ENCODE assay signal across 8 cellular contexts in the genomic region with DNA sequence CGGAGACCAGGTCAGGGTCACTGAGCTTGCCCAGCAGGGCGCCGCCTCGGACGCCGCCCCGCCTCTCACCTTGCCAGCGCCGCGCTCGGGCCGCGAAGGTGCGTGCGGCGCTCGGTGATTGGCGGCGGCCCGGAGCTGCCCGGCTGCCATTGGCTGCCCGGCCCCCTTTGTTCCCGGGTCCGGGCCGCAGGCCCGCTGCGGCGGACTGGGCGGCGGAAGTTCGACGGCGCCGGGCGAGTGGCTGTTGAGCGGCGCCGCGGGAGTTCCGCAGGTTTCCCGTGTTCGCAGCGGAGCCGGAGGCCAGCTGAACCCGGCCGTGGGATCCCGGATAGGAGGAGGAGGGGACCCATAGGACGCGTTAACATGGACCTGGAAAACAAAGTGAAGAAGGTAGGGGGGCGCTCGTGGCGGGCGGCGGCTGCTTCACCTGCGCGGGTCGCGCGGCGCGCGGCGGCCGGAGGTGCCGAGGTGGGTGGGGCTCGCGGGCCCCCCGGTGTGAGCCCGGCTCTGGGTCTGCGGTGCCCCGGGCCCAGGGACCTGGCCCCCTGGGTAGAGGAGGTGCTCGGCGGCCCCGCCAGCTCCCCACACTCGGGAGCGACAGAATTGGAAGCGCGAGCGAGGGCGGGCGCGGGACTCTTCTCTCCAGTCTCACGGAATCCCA. TPM values are rescaled to one million over a fixed set of nuclear protein-coding genes. Genes with fewer than 3 reads are reported as not detected.
DNase-seq lines count a peak whose midpoint lies in the region; ATAC-seq and TF ChIP-seq lines count a peak whose summit lies in the region.

A gene with protein sequence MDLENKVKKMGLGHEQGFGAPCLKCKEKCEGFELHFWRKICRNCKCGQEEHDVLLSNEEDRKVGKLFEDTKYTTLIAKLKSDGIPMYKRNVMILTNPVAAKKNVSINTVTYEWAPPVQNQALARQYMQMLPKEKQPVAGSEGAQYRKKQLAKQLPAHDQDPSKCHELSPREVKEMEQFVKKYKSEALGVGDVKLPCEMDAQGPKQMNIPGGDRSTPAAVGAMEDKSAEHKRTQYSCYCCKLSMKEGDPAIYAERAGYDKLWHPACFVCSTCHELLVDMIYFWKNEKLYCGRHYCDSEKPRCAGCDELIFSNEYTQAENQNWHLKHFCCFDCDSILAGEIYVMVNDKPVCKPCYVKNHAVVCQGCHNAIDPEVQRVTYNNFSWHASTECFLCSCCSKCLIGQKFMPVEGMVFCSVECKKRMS (plus strand): TSS at position 195 of the 661 bp plus-strand sequence. CDS start 169 bp downstream, at position 364.

- DNase-seq in NOMO-1 (lab: John Stamatoyannopoulos, UW; ENCODE audit: unreplicated experiment in 2 of 2) = peak; percentile 33 to 51
- no peak for DNase-seq in NOMO-1 treated with dmso at 0.1 percent for 144 hours (lab: John Stamatoyannopoulos, UW; ENCODE audit: unreplicated experiment)
- peak; percentile 56 for DNase-seq in NCI-H510A treated with DMSO at 0.1 percent for 48 hours (lab: John Stamatoyannopoulos, UW)
- DNase-seq in activated CD8-positive, alpha-beta memory T cell treated with anti-CD3 and anti-CD28 coated beads for 24 hours = peak; percentile 86
- DNase-seq in endodermal cell = peak; percentile 93
- DNase-seq in stimulated activated naive CD4-positive, alpha-beta T cell (lab: John Stamatoyannopoulos, UW) = peak; percentile 39 to 78 (median 58)

- H3K27ac ChIP-seq in endodermal cell (ENCODE audit: low read depth, low read length) = peak within 1 kb of the TSS; percentile 39
- H3K27ac ChIP-seq in muscle layer of colon (ENCODE audit: low read depth, low read length) = peak within 1 kb of the TSS; percentile 84

- peaks cover 14% of the 10 kb centered on the region for H3K4me1 Mint-ChIP-seq in endodermal cell

- ATAC-seq in HG03025 (IDR thresholded peaks at IDR 0.05; ENCODE audit: low FRiP score, unreplicated experiment) = peak; percentile 88

- H3K36me3 ChIP-seq in endodermal cell (ENCODE audit: control insufficient read depth, insufficient read depth, low read length) (no peaks in the 10 kb centered on the region), muscle layer of colon (ENCODE audit: insufficient read depth, low read length) (no peaks in the 10 kb centered on the region)

- peak within 1 kb of the TSS; percentile 75 for H3K9ac ChIP-seq in endodermal cell (ENCODE audit: extremely low read depth, low read length, poor library complexity, severe bottlenecking)
- H3K9ac ChIP-seq in muscle layer of colon (ENCODE audit: low read length) = peak within 1 kb of the TSS; percentile 92

- WGBS in endodermal cell (ENCODE audit: insufficient coverage in 1 of 2, insufficient read length in 1 of 2), 2 experiments = 1% methylated on average over 21 to 83 of the region's 83 CpGs

- no peaks in the 10 kb centered on the region for H3K27me3 ChIP-seq in endodermal cell (ENCODE audit: control insufficient read depth, insufficient read depth, low read length, poor library complexity, severe bottlenecking)
- no peaks in the 10 kb centered on the region for H3K27me3 ChIP-seq in muscle layer of colon (ENCODE audit: control insufficient read depth in 1 of 2, insufficient read depth in 2 of 2, low read length in 2 of 2)

- peak within 1 kb of the TSS; percentile 88 for H3K27ac Mint-ChIP-seq in endodermal cell

- H3K4me3 ChIP-seq in endodermal cell (ENCODE audit: low read length) (peak within 1 kb of the TSS; percentile 88), muscle layer of colon (ENCODE audit: low read depth in 1 of 2, low read length in 2 of 2) (peak within 1 kb of the TSS; percentile 39 to 79)

- no peak for TF ChIP-seq CTCF in endodermal cell (conservative IDR thresholded peaks at IDR 0.05)

- H3K9me3 ChIP-seq in endodermal cell (ENCODE audit: control insufficient read depth, low read length) = no peaks in the 10 kb centered on the region
- H3K9me3 ChIP-seq in muscle layer of colon (ENCODE audit: low read length) = no peaks in the 10 kb centered on the region

- no peaks in the 10 kb centered on the region for H3K36me3 Mint-ChIP-seq in endodermal cell (ENCODE audit: low read depth)

- H3K9me3 Mint-ChIP-seq in endodermal cell = no peaks in the 10 kb centered on the region

- no peaks in the 10 kb centered on the region for H3K4me1 ChIP-seq in endodermal cell (ENCODE audit: control insufficient read depth, insufficient read depth, low read length)
- peaks cover 12% of the 10 kb centered on the region for H3K4me1 ChIP-seq in muscle layer of colon (ENCODE audit: insufficient read depth, low read length)

- H3K4me3 Mint-ChIP-seq in endodermal cell = peak within 1 kb of the TSS; percentile 82

- H3K27me3 Mint-ChIP-seq in endodermal cell (ENCODE audit: insufficient read depth) = peaks cover 10% of the 10 kb centered on the region

RNA-seq across cellular contexts. Expression of the gene that starts here (rescaled TPM):
- 10 to 100 TPM; 23.1 to 31.0 TPM for total RNA-seq in endodermal cell
- 12.5 TPM for polyA plus RNA-seq in endodermal cell (2013, experiment 1 of 2)
- 12.4 TPM for polyA plus RNA-seq in endodermal cell (2013, experiment 2 of 2)
